In genomic region chr21:36769051-36769867, GRCh38 we compare ENCODE assay signal across 2 cellular contexts.
TF ChIP-seq lines count a peak whose summit lies in the region.

No MANE protein-coding gene starts in this region.

TF ChIP-seq in HEK293, 187 proteins besides CTCF, POLR2A, EP300 and RAD21 (continued from another document):
- TF ChIP-seq, protein P1, sequence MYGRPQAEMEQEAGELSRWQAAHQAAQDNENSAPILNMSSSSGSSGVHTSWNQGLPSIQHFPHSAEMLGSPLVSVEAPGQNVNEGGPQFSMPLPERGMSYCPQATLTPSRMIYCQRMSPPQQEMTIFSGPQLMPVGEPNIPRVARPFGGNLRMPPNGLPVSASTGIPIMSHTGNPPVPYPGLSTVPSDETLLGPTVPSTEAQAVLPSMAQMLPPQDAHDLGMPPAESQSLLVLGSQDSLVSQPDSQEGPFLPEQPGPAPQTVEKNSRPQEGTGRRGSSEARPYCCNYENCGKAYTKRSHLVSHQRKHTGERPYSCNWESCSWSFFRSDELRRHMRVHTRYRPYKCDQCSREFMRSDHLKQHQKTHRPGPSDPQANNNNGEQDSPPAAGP (tag by site-specific recombination; IDR thresholded peaks at IDR 0.05), result peak; percentile 71
- TF ChIP-seq PRDM10 (tag by site-specific recombination; IDR thresholded peaks at IDR 0.05) (0 out of 2 replicates have a peak, but pooled peaks have one; percentile 23), ZNF629 (tag by site-specific recombination; IDR thresholded peaks at IDR 0.05) (no peak)

TF ChIP-seq in WTC11, 78 proteins besides CTCF, POLR2A, EP300 and RAD21 (continued from another document):
- TF ChIP-seq, protein P2, sequence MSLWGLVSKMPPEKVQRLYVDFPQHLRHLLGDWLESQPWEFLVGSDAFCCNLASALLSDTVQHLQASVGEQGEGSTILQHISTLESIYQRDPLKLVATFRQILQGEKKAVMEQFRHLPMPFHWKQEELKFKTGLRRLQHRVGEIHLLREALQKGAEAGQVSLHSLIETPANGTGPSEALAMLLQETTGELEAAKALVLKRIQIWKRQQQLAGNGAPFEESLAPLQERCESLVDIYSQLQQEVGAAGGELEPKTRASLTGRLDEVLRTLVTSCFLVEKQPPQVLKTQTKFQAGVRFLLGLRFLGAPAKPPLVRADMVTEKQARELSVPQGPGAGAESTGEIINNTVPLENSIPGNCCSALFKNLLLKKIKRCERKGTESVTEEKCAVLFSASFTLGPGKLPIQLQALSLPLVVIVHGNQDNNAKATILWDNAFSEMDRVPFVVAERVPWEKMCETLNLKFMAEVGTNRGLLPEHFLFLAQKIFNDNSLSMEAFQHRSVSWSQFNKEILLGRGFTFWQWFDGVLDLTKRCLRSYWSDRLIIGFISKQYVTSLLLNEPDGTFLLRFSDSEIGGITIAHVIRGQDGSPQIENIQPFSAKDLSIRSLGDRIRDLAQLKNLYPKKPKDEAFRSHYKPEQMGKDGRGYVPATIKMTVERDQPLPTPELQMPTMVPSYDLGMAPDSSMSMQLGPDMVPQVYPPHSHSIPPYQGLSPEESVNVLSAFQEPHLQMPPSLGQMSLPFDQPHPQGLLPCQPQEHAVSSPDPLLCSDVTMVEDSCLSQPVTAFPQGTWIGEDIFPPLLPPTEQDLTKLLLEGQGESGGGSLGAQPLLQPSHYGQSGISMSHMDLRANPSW (CRISPR knock-in tag; conservative IDR thresholded peaks at IDR 0.05; ENCODE audit: low read depth), result no peak
- TF ChIP-seq ZNF232 (CRISPR knock-in tag; IDR thresholded peaks at IDR 0.05) (no peak), NR1H2 (CRISPR knock-in tag; IDR thresholded peaks at IDR 0.05) (no peak), NFYB (CRISPR knock-in tag; conservative IDR thresholded peaks at IDR 0.05; ENCODE audit: low read depth) (no peak), ATF1 (CRISPR knock-in tag; IDR thresholded peaks at IDR 0.05) (no peak), ERG (CRISPR knock-in tag; IDR thresholded peaks at IDR 0.05) (no peak), JAZF1 (CRISPR knock-in tag; IDR thresholded peaks at IDR 0.05) (no peak), CBFB (CRISPR knock-in tag; IDR thresholded peaks at IDR 0.05; ENCODE audit: low read depth) (no peak), CREM (CRISPR knock-in tag; IDR thresholded peaks at IDR 0.05) (no peak), SP1 (CRISPR knock-in tag; conservative IDR thresholded peaks at IDR 0.05) (no peak), SOX15 (CRISPR knock-in tag; IDR thresholded peaks at IDR 0.05) (no peak)
- TF ChIP-seq, protein P3, sequence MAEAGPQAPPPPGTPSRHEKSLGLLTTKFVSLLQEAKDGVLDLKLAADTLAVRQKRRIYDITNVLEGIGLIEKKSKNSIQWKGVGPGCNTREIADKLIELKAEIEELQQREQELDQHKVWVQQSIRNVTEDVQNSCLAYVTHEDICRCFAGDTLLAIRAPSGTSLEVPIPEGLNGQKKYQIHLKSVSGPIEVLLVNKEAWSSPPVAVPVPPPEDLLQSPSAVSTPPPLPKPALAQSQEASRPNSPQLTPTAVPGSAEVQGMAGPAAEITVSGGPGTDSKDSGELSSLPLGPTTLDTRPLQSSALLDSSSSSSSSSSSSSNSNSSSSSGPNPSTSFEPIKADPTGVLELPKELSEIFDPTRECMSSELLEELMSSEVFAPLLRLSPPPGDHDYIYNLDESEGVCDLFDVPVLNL (CRISPR knock-in tag; IDR thresholded peaks at IDR 0.05; ENCODE audit: borderline replicate concordance, low read depth), result no peak
- TF ChIP-seq, protein P4, sequence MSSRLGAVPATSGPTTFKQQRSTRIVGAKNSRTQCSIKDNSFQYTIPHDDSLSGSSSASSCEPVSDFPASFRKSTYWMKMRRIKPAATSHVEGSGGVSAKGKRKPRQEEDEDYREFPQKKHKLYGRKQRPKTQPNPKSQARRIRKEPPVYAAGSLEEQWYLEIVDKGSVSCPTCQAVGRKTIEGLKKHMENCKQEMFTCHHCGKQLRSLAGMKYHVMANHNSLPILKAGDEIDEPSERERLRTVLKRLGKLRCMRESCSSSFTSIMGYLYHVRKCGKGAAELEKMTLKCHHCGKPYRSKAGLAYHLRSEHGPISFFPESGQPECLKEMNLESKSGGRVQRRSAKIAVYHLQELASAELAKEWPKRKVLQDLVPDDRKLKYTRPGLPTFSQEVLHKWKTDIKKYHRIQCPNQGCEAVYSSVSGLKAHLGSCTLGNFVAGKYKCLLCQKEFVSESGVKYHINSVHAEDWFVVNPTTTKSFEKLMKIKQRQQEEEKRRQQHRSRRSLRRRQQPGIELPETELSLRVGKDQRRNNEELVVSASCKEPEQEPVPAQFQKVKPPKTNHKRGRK (CRISPR knock-in tag; IDR thresholded peaks at IDR 0.05; ENCODE audit: borderline replicate concordance), result no peak
